24 cellular contexts compared by ENCODE assay signal in the genomic region with DNA sequence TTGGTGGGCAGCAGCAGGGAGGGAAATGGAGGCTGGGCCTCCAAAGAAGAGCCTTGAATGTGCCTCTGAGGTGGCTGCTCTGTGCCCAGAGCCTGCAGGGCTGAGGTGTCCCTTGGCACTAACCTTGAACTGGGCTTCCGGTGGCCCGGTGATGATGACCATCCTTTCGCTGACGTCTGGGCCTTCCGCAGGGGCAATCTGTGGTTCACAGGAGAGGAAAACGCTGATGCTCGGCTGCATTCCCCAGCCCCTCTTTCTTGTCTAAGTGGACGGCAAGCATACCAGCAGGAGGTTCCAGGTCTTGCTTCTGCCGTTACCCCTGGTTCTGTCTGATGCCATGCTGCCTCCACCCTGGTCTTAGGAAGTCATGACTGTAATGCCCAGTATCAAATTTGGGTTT.
A peak's percentile ranks its signal among the peaks of the same experiment; 100 is the strongest.
DNase-seq lines count a peak whose midpoint lies in the region; ATAC-seq, FAIRE-seq and TF ChIP-seq lines count a peak whose summit lies in the region.
"Had no signal": no experiment of that assay in that cellular context is flagged by ENCODE, and none has a peak within 500 bp of the region (broad histone marks: within the 10 kb centered on the region; RNA-seq: fewer than 3 reads in every experiment).

No MANE protein-coding gene starts in this region.

- no peaks in the 10 kb centered on the region for H3K23me2 ChIP-seq in H1 (ENCODE audit: low read depth, low read length)

- no peak overlapping the region for H2BK15ac ChIP-seq in H1 (ENCODE audit: low read length)

- no peak overlapping the region for H2AK5ac ChIP-seq in H1 (ENCODE audit: low read depth, low read length)

- POLR2A ChIA-PET in HepG2 (lab: Yijun Ruan, JAX), result no interaction called here
- POLR2A ChIA-PET in H1 (lab: Charles Lee; ENCODE audit: partially characterized antibody), result interaction anchor here (0.5 to 3.0 kb wide), 4 partner anchors 8 to 267 kb away, joined by 3 to 11 read pairs (median 4); no protein-coding TSS in a partner anchor

- no peak for ATAC-seq in HepG2
- ATAC-seq in right lobe of liver, result no peak
- ATAC-seq in GM21367 (IDR thresholded peaks at IDR 0.05; ENCODE audit: unreplicated experiment), result no peak
- ATAC-seq: A549, HCT116 had no signal

- no CpG with 5 or more reads among the region's 9 CpGs for WGBS in HepG2 (ENCODE audit: low lambda C conversion rate)
- WGBS in right lobe of liver (ENCODE audit: insufficient coverage, low coverage, low lambda C conversion rate, missing lambda C conversion rate), result no CpG with 5 or more reads among the region's 9 CpGs
- 98% methylated on average over 9 of the region's 9 CpGs; no CpG with 5 or more reads in 1 of the 2 experiments for WGBS in H1 (ENCODE audit: extremely low coverage in 1 of 2, insufficient coverage in 1 of 2, insufficient read length in 1 of 2, insufficient replicate concordance in 2 of 2, low coverage in 1 of 2, low lambda C conversion rate in 2 of 2, missing lambda C conversion rate in 1 of 2), 2 experiments

- H3K36me3 Mint-ChIP-seq in nephron progenitor cell (ENCODE audit: low read depth), result peaks cover 91% of the 10 kb centered on the region
- H3K36me3 Mint-ChIP-seq: CD8-positive, alpha-beta memory T cell had no signal

- BruUV-seq in HepG2 (replicated peaks; lab: Mats Ljungman, UMichigan), result no TSS peak

- TF ChIP-seq EP300 in HepG2 (IDR thresholded peaks at IDR 0.05; ENCODE audit: low read depth in 2 of 2, low read length in 2 of 2), result no peak
- TF ChIP-seq EP300 in HepG2 (CRISPR knock-in tag; IDR thresholded peaks at IDR 0.05; ENCODE audit: borderline replicate concordance), result no peak
- TF ChIP-seq EP300 in H1 (IDR thresholded peaks at IDR 0.05; ENCODE audit: borderline replicate concordance in 1 of 2, low read depth in 2 of 2, low read length in 2 of 2), result no peak

- H3K9me3 Mint-ChIP-seq in nephron progenitor cell, result no peaks in the 10 kb centered on the region
- H3K9me3 Mint-ChIP-seq: CD14-positive monocyte; CD4-positive, alpha-beta T cell; CD8-positive, alpha-beta memory T cell; H9 had no signal

- H3K27me3 Mint-ChIP-seq in nephron progenitor cell (ENCODE audit: low read depth, poor library complexity), result no peaks in the 10 kb centered on the region

- H2AFZ ChIP-seq in HepG2 (ENCODE audit: low read length) (no peak overlapping the region), H1 (ENCODE audit: low read length) (no peak overlapping the region)

- H3K27ac Mint-ChIP-seq in nephron progenitor cell, result peak overlapping the region; percentile 61
- H3K27ac Mint-ChIP-seq: CD4-positive, alpha-beta T cell; CD8-positive, alpha-beta memory T cell had no signal

- no peak overlapping the region for H3K14ac ChIP-seq in H1 (ENCODE audit: insufficient read length)

- DNase-seq in HepG2 (ENCODE audit: low spot score) (no peak), right lobe of liver (no peak), H1 (ENCODE audit: low read depth in 1 of 2, low spot score in 2 of 2) (no peak), nephron progenitor cell (no peak), vagina (ENCODE audit: extremely low spot score in 2 of 2) (peak; percentile 67 to 76)
- no peak for DNase-seq in stimulated activated CD4-positive, alpha-beta T cell treated with anti-CD3 and anti-CD28 coated beads, Interleukin-2, amount 100 ng/mL, for 48 hours
- DNase-seq in central memory CD4-positive, alpha-beta T cell, result no peak
- DNase-seq: 8988T; ACHN; AML-193; BE2C; CD4-positive, alpha-beta T cell; CD8-positive, alpha-beta memory T cell; DMS53; DMS79 treated with DMSO at 0.1 percent for 48 hours; GF-D8; H9 had no signal

- no peak overlapping the region for H2BK120ac ChIP-seq in H1 (replicated peaks; ENCODE audit: low read depth, low read length)

- H3K27me3 ChIP-seq in HepG2 (ENCODE audit: control insufficient read depth in 1 of 2, insufficient read depth in 2 of 2, low read length in 2 of 2) (no peaks in the 10 kb centered on the region), right lobe of liver (no peaks in the 10 kb centered on the region), H1 (replicated peaks in 1 of 4; ENCODE audit: control insufficient read depth in 3 of 4, extremely low read depth in 1 of 4, insufficient read depth in 3 of 4, low read length in 3 of 4) (no peaks in the 10 kb centered on the region), vagina (no peaks in the 10 kb centered on the region)
- H3K27me3 ChIP-seq: BE2C; BLaER1 treated with 17β-estradiol and CSF1 and Interleukin-3, amounts not matched to agents 10 nM and 100 nM had no signal

- TF ChIP-seq RAD21 in HepG2 (CRISPR knock-in tag; IDR thresholded peaks at IDR 0.05) (no peak), H1 (IDR thresholded peaks at IDR 0.05 in 1 of 2, conservative IDR thresholded peaks at IDR 0.05 in 1 of 2; ENCODE audit: low read depth in 2 of 2, low read length in 2 of 2) (no peak)

- H4K8ac ChIP-seq in H1 (ENCODE audit: extremely low read depth, insufficient read depth, low read length), result no peak overlapping the region

- H3K27ac ChIP-seq in HepG2 (ENCODE audit: extremely low read length, insufficient read depth, low read length), result no peak overlapping the region
- no peak overlapping the region for H3K27ac ChIP-seq in right lobe of liver
- no peak overlapping the region for H3K27ac ChIP-seq in H1 (ENCODE audit: low read depth, low read length)
- no peak overlapping the region for H3K27ac ChIP-seq in vagina
- H3K27ac ChIP-seq: A549; BLaER1 treated with 17β-estradiol and CSF1 and Interleukin-3, amounts not matched to agents 10 nM and 100 nM had no signal

- no peak for FAIRE-seq in HepG2 (lab: Jason Lieb, UNC)
- FAIRE-seq in H1 (lab: Jason Lieb, UNC), result no peak
- FAIRE-seq: A549, GM12891, GM18507 had no signal

- H3K18ac ChIP-seq in H1 (ENCODE audit: extremely low read depth, low read length), result no peak overlapping the region

- H3K36me3 ChIP-seq in HepG2 (replicated peaks in 1 of 2; ENCODE audit: control insufficient read depth in 1 of 2, insufficient read depth in 2 of 2, low read length in 2 of 2), result peaks cover 42 to 77% of the 10 kb centered on the region in 2 experiments
- no peaks in the 10 kb centered on the region for H3K36me3 ChIP-seq in right lobe of liver
- H3K36me3 ChIP-seq in H1 (ENCODE audit: control insufficient read depth in 2 of 4, insufficient read depth in 4 of 4, low read length in 3 of 4), result peaks cover 17 to 84% (median 40%) of the 10 kb centered on the region in 4 experiments
- H3K36me3 ChIP-seq in vagina, result no peaks in the 10 kb centered on the region
- H3K36me3 ChIP-seq: BE2C; BLaER1 treated with 17β-estradiol and CSF1 and Interleukin-3, amounts not matched to agents 10 nM and 100 nM had no signal

- in situ Hi-C loops in HepG2 (cut with HindIII; ENCODE audit: extremely low pct_ligation_motif_present, low pct_unique_long_range_greater_than_20kb), result loop anchor here (10.0 kb wide), 1 partner anchor 253 kb away; no protein-coding TSS in a partner anchor

- H3K79me1 ChIP-seq in H1 (ENCODE audit: low read depth, low read length), result no peaks in the 10 kb centered on the region

- H3K9me3 ChIP-seq in HepG2 (ENCODE audit: low read length) (no peaks in the 10 kb centered on the region), right lobe of liver (no peaks in the 10 kb centered on the region), H1 (ENCODE audit: insufficient read depth in 2 of 2, low read depth in 1 of 2, low read length in 1 of 2) (no peaks in the 10 kb centered on the region), vagina (no peaks in the 10 kb centered on the region)
- H3K9me3 ChIP-seq: A549; BE2C; BLaER1 treated with 17β-estradiol and CSF1 and Interleukin-3, amounts not matched to agents 10 nM and 100 nM had no signal

- H3K4ac ChIP-seq in H1 (replicated peaks; ENCODE audit: insufficient read length, low read depth, low read length), result no peak overlapping the region

- TF ChIP-seq POLR2A in HepG2 (IDR thresholded peaks at IDR 0.05; ENCODE audit: insufficient read depth in 1 of 2, low read depth in 2 of 2, low read length in 2 of 2) (0 out of 4 replicates have a peak, but pooled peaks of 1 of the 2 experiments have one; percentile 19), right lobe of liver (IDR thresholded peaks at IDR 0.05) (no peak), H1 (IDR thresholded peaks at IDR 0.05; ENCODE audit: control extremely low read depth in 1 of 2, low read depth in 2 of 2, low read length in 2 of 2) (no peak), vagina (IDR thresholded peaks at IDR 0.05) (no peak)

- no peak overlapping the region for H3K56ac ChIP-seq in H1 (replicated peaks; ENCODE audit: insufficient read length, low read depth, low read length)

- no peak for TF ChIP-seq CTCF in HepG2 (CRISPR knock-in tag; IDR thresholded peaks at IDR 0.05)
- no peak for TF ChIP-seq CTCF in right lobe of liver (IDR thresholded peaks at IDR 0.05)
- TF ChIP-seq CTCF in H1 (IDR thresholded peaks at IDR 0.05; ENCODE audit: control extremely low read depth in 1 of 3, insufficient read depth in 1 of 3, low read depth in 1 of 3, low read length in 3 of 3), result no peak
- TF ChIP-seq CTCF in nephron progenitor cell (IDR thresholded peaks at IDR 0.05), result no peak
- TF ChIP-seq CTCF in vagina (IDR thresholded peaks at IDR 0.05), result no peak

- no peak overlapping the region for H4K91ac ChIP-seq in H1 (replicated peaks; ENCODE audit: insufficient read length, low read length)

- H2BK12ac ChIP-seq in H1 (ENCODE audit: low read depth, low read length), result no peak overlapping the region

- H3K4me1 ChIP-seq in HepG2 (ENCODE audit: insufficient read depth, low read length) (no peaks in the 10 kb centered on the region), right lobe of liver (no peaks in the 10 kb centered on the region), H1 (replicated peaks in 1 of 4; ENCODE audit: control insufficient read depth in 3 of 4, insufficient read depth in 4 of 4, low read length in 3 of 4) (peaks cover under 1 to 6% (median 1%) of the 10 kb centered on the region in 4 experiments), vagina (peaks cover 16% of the 10 kb centered on the region)
- H3K4me1 ChIP-seq: BE2C had no signal

- H3K79me2 ChIP-seq in HepG2 (ENCODE audit: insufficient read depth, low read length) (no peaks in the 10 kb centered on the region), H1 (ENCODE audit: control insufficient read depth in 1 of 2, insufficient read depth in 2 of 2, low read length in 2 of 2) (no peaks in the 10 kb centered on the region)

- no peak overlapping the region for H2BK20ac ChIP-seq in H1 (ENCODE audit: low read length)

- H3K4me3 ChIP-seq in HepG2 (replicated peaks in 1 of 3; ENCODE audit: insufficient read depth in 1 of 3, low read depth in 2 of 3, low read length in 3 of 3), result no peak overlapping the region
- H3K4me3 ChIP-seq in right lobe of liver, result no peak overlapping the region
- no peak overlapping the region for H3K4me3 ChIP-seq in H1 (ENCODE audit: extremely low read depth in 1 of 4, insufficient read depth in 2 of 4, low read depth in 3 of 4, low read length in 4 of 4)
- no peak overlapping the region for H3K4me3 ChIP-seq in vagina
- H3K4me3 ChIP-seq: A549; BLaER1 treated with 17β-estradiol and CSF1 and Interleukin-3, amounts not matched to agents 10 nM and 100 nM had no signal

- H2BK5ac ChIP-seq in H1 (ENCODE audit: low read depth, low read length), result no peak overlapping the region

- H3K4me1 Mint-ChIP-seq in nephron progenitor cell, result peaks cover 17% of the 10 kb centered on the region
- H3K4me1 Mint-ChIP-seq: CD8-positive, alpha-beta memory T cell had no signal

- intact Hi-C loops in HepG2 (cut with micrococcal nuclease; ENCODE audit: unreplicated experiment) (no loop called here), right lobe of liver (cut with DNase I) (no loop called here), vagina (cut with DNase I) (no loop called here)

- no peak overlapping the region for H3K4me2 ChIP-seq in HepG2 (ENCODE audit: low read depth, low read length)
- H3K4me2 ChIP-seq in H1 (ENCODE audit: insufficient read depth in 1 of 2, low read depth in 2 of 2, low read length in 2 of 2), result no peak overlapping the region
- H3K4me2 ChIP-seq: A549; BLaER1 treated with 17β-estradiol and CSF1 and Interleukin-3, amounts not matched to agents 10 nM and 100 nM had no signal

- CTCF ChIA-PET in HepG2 (lab: Yijun Ruan, JAX; ENCODE audit: low intra/inter-chr PET ratio, low total read pairs), result no interaction called here
- CTCF ChIA-PET in H1 (lab: Charles Lee; ENCODE audit: partially characterized antibody), result interaction anchor here (0.7 to 1.5 kb wide), 2 partner anchors 8 to 25 kb away, joined by 3 to 5 read pairs; no protein-coding TSS in a partner anchor

- H4K20me1 ChIP-seq in HepG2 (ENCODE audit: insufficient read depth, low read length) (0 out of 2 replicates have a peak, but pooled peaks cover 3% of the 10 kb centered on the region), H1 (replicated peaks in 1 of 2; ENCODE audit: control insufficient read depth in 1 of 2, insufficient read depth in 2 of 2, low read length in 2 of 2) (peaks cover 1 to 3% of the 10 kb centered on the region in 2 experiments)
- H4K20me1 ChIP-seq: BLaER1 treated with 17β-estradiol and CSF1 and Interleukin-3, amounts not matched to agents 10 nM and 100 nM had no signal

- H3K9ac ChIP-seq in HepG2 (ENCODE audit: insufficient read depth, low read depth, low read length) (no peak overlapping the region), H1 (replicated peaks in 1 of 4; ENCODE audit: extremely low read depth in 1 of 4, low read depth in 3 of 4, low read length in 3 of 4) (no peak overlapping the region)
- H3K9ac ChIP-seq: BLaER1 treated with 17β-estradiol and CSF1 and Interleukin-3, amounts not matched to agents 10 nM and 100 nM had no signal

- no peak overlapping the region for H3K4me3 Mint-ChIP-seq in nephron progenitor cell
- H3K4me3 Mint-ChIP-seq: CD14-positive monocyte; CD4-positive, alpha-beta T cell; CD8-positive, alpha-beta memory T cell; H9 had no signal

- H3K23ac ChIP-seq in H1 (ENCODE audit: insufficient read length), result no peak overlapping the region

- H4K5ac ChIP-seq in H1 (ENCODE audit: insufficient read length, low read depth, low read length), result no peak overlapping the region

Comparison
In these comparisons a context has a peak if more than half of its experiments do, and no peak if none do; other contexts are left out.
1. DNase-seq: peak in vagina (2 of 2); none in HepG2 (single experiment), right lobe of liver (0 of 3), H1 (0 of 2), nephron progenitor cell (single experiment), stimulated activated CD4-positive, alpha-beta T cell treated with anti-CD3 and anti-CD28 coated beads, Interleukin-2, amount 100 ng/mL, for 48 hours (0 of 2) and central memory CD4-positive, alpha-beta T cell (single experiment).
2. Of the 41 proteins assayed by ChIP-seq in both HepG2 and H1: peak only in HepG2: none; only in H1: none; in both: POLR2AphosphoS5; in neither: 39; mixed calls (peak in some experiments, not most) for 1.